In genomic region chr15:57486807-57487206, GRCh38 we compare ENCODE assay signal across 16 cellular contexts.
"Had no signal": no experiment of that assay in that cellular context is flagged by ENCODE, and none has a peak within 500 bp of the region (broad histone marks: within the 10 kb centered on the region; RNA-seq: fewer than 3 reads in every experiment).

No MANE protein-coding gene starts in this region.

- H3K27ac ChIP-seq: heart right ventricle, parathyroid adenoma, right atrium auricular region, upper lobe of right lung had no signal

- H3K4me3 Mint-ChIP-seq: activated naive CD4-positive, alpha-beta T cell treated with anti-CD3 and anti-CD28 coated beads for 36 hours; activated T-helper 17 cell treated with anti-CD3 and anti-CD28 coated beads, Interleukin-2, amount 50 U/mL, for 72 hours; effector memory CD8-positive, alpha-beta T cell; stimulated activated memory B cell treated with anti-CD40 and anti-IgM and Interleukin-4, amounts not matched to agents 10 μg/mL and 1 μg/mL and 100 μg/mL, for 72 hours had no signal

- H3K27me3 ChIP-seq: right atrium auricular region, upper lobe of right lung had no signal

- H3K36me3 Mint-ChIP-seq: stimulated activated memory B cell treated with anti-CD40 and anti-IgM and Interleukin-4, amounts not matched to agents 10 μg/mL and 1 μg/mL and 100 μg/mL, for 72 hours had no signal

- ATAC-seq: activated T-helper 17 cell treated with anti-CD3 and anti-CD28 coated beads, Interleukin-2, amount 50 U/mL, for 72 hours; effector memory CD8-positive, alpha-beta T cell; heart right ventricle; stimulated activated memory B cell treated with anti-CD40 and anti-IgM and Interleukin-4, amounts not matched to agents 10 μg/mL and 1 μg/mL and 100 μg/mL, for 72 hours; upper lobe of right lung had no signal

- DNase-seq: activated CD4-positive, alpha-beta T cell treated with anti-CD3 and anti-CD28 coated beads for 48 hours; activated naive CD4-positive, alpha-beta T cell treated with anti-CD3 and anti-CD28 coated beads for 36 hours; central memory CD4-positive, alpha-beta T cell; cortex of kidney; effector memory CD8-positive, alpha-beta T cell; heart right ventricle; islet precursor cell; midbrain; SK-N-SH; small intestine; upper lobe of right lung had no signal

- H3K27ac Mint-ChIP-seq: activated naive CD4-positive, alpha-beta T cell treated with anti-CD3 and anti-CD28 coated beads for 36 hours; activated T-helper 17 cell treated with anti-CD3 and anti-CD28 coated beads, Interleukin-2, amount 50 U/mL, for 72 hours; effector memory CD8-positive, alpha-beta T cell; stimulated activated memory B cell treated with anti-CD40 and anti-IgM and Interleukin-4, amounts not matched to agents 10 μg/mL and 1 μg/mL and 100 μg/mL, for 72 hours had no signal

- H3K4me3 ChIP-seq: heart right ventricle, right atrium auricular region, upper lobe of right lung had no signal

- FAIRE-seq: frontal cortex, small intestine had no signal

- H2AFZ ChIP-seq: parathyroid adenoma had no signal

- H3K9me3 ChIP-seq: heart right ventricle, right atrium auricular region, SK-N-SH, upper lobe of right lung had no signal

- H3K36me3 ChIP-seq: heart right ventricle, right atrium auricular region, upper lobe of right lung had no signal

- H3K9ac ChIP-seq: parathyroid adenoma, SK-N-SH had no signal

- H3K4me1 Mint-ChIP-seq: activated T-helper 17 cell treated with anti-CD3 and anti-CD28 coated beads, Interleukin-2, amount 50 U/mL, for 72 hours; stimulated activated memory B cell treated with anti-CD40 and anti-IgM and Interleukin-4, amounts not matched to agents 10 μg/mL and 1 μg/mL and 100 μg/mL, for 72 hours had no signal

- H3K9me3 Mint-ChIP-seq: activated naive CD4-positive, alpha-beta T cell treated with anti-CD3 and anti-CD28 coated beads for 36 hours; activated T-helper 17 cell treated with anti-CD3 and anti-CD28 coated beads, Interleukin-2, amount 50 U/mL, for 72 hours; effector memory CD8-positive, alpha-beta T cell; stimulated activated memory B cell treated with anti-CD40 and anti-IgM and Interleukin-4, amounts not matched to agents 10 μg/mL and 1 μg/mL and 100 μg/mL, for 72 hours had no signal

- H3K4me1 ChIP-seq: parathyroid adenoma, right atrium auricular region, upper lobe of right lung had no signal
